14 cellular contexts compared by ENCODE assay signal in genomic region chr1:27774654-27775053, GRCh38. TPM values are rescaled to one million over a fixed set of nuclear protein-coding genes. Genes with fewer than 3 reads are reported as not detected.
DNase-seq lines count a peak whose midpoint lies in the region; ATAC-seq and TF ChIP-seq lines count a peak whose summit lies in the region.
"Had no signal": no experiment of that assay in that cellular context is flagged by ENCODE, and none has a peak within 500 bp of the region (broad histone marks: within the 10 kb centered on the region; RNA-seq: fewer than 3 reads in every experiment).

No MANE protein-coding gene starts in this region.

- H3K9ac ChIP-seq in endocrine pancreas (ENCODE audit: control insufficient read depth, insufficient read depth, low read length), result peak overlapping the region; percentile 48

- peak overlapping the region; percentile 77; the same call in 1 of the 2 replicates for H3K4me3 ChIP-seq in BJ (ENCODE audit: low read depth, low read length)
- peak overlapping the region; percentile 98 for H3K4me3 ChIP-seq in LNCaP clone FGC (ENCODE audit: low read depth, low read length)
- peak overlapping the region; percentile 100 for H3K4me3 ChIP-seq in endocrine pancreas (ENCODE audit: control insufficient read depth, insufficient read depth, low read length)

- H3K36me3 ChIP-seq in BJ (ENCODE audit: control insufficient read depth, insufficient read depth, low read length), result no peaks in the 10 kb centered on the region
- H3K36me3 ChIP-seq in endocrine pancreas (ENCODE audit: control insufficient read depth, insufficient read depth, low read length), result no peaks in the 10 kb centered on the region

- no peak overlapping the region for H3K4me3 Mint-ChIP-seq in osteocyte (ENCODE audit: unreplicated experiment)

- POLR2A ChIA-PET in BJ (lab: Charles Lee), result interaction anchor here (0.6 kb wide), 1 partner anchor 33 kb away, joined by 3 read pairs; no protein-coding TSS in a partner anchor

- no peaks in the 10 kb centered on the region for H3K27me3 Mint-ChIP-seq in osteocyte (ENCODE audit: unreplicated experiment)
- H3K27me3 Mint-ChIP-seq: activated CD4-positive, alpha-beta T cell treated with anti-CD3 and anti-CD28 coated beads, Interleukin-2, amount 10 ng/mL, durations not matched to agents 7 days and 5 days; activated naive CD8-positive, alpha-beta T cell treated with anti-CD3 and anti-CD28 coated beads, Interleukin-2, amount 10 ng/mL, durations not matched to agents 7 days and 5 days had no signal

- no peaks in the 10 kb centered on the region for H3K9me3 Mint-ChIP-seq in osteocyte (ENCODE audit: unreplicated experiment)
- H3K9me3 Mint-ChIP-seq: activated CD4-positive, alpha-beta T cell treated with anti-CD3 and anti-CD28 coated beads, Interleukin-2, amount 10 ng/mL, durations not matched to agents 7 days and 5 days; activated naive CD8-positive, alpha-beta T cell treated with anti-CD3 and anti-CD28 coated beads, Interleukin-2, amount 10 ng/mL, durations not matched to agents 7 days and 5 days; immature natural killer cell; nephron had no signal

- TF ChIP-seq CTCF in BJ (IDR thresholded peaks at IDR 0.05; ENCODE audit: insufficient read depth, low read depth, low read length), result no peak
- TF ChIP-seq CTCF in LNCaP clone FGC (IDR thresholded peaks at IDR 0.05; ENCODE audit: control insufficient read depth, extremely low read depth, insufficient read depth), result no peak
- no peak for TF ChIP-seq CTCF in osteocyte (IDR thresholded peaks at IDR 0.05)

- CTCF ChIA-PET in BJ (lab: Yijun Ruan, JAX), result interaction anchor here (1.1 to 1.9 kb wide), 2 partner anchors 42 to 103 kb away, joined by 3 to 4 read pairs; partner anchors contain the start of gene IFI6

- H3K27ac Mint-ChIP-seq in osteocyte (ENCODE audit: unreplicated experiment), result peak overlapping the region; percentile 97

- H3K27me3 ChIP-seq in BJ (ENCODE audit: control insufficient read depth, insufficient read depth, low read length) (no peaks in the 10 kb centered on the region), endocrine pancreas (ENCODE audit: control insufficient read depth, insufficient read depth, low read length) (no peaks in the 10 kb centered on the region)

- peaks cover 6% of the 10 kb centered on the region for H3K4me1 ChIP-seq in endocrine pancreas (ENCODE audit: control insufficient read depth, insufficient read depth, low read length)

- DNase-seq in BJ (ENCODE audit: low read depth) (no peak), LNCaP clone FGC (ENCODE audit: low read depth) (no peak), osteocyte (ENCODE audit: extremely low spot score, unreplicated experiment) (no peak), HuH-7.5 (ENCODE audit: low spot score) (no peak), NCI-H2107 treated with DMSO at 0.1 percent for 48 hours (lab: John Stamatoyannopoulos, UW; ENCODE audit: unreplicated experiment) (no peak)
- DNase-seq: activated CD4-positive, alpha-beta T cell treated with anti-CD3 and anti-CD28 coated beads, Interleukin-2, amount 10 ng/mL, durations not matched to agents 7 days and 5 days; activated naive CD8-positive, alpha-beta T cell treated with anti-CD3 and anti-CD28 coated beads, Interleukin-2, amount 10 ng/mL, durations not matched to agents 7 days and 5 days; immature natural killer cell; NCI-H1092; stimulated activated naive CD4-positive, alpha-beta T cell treated with Interleukin-2 at 50 U/mL for 16 hours had no signal

- no peaks in the 10 kb centered on the region for H3K9me3 ChIP-seq in endocrine pancreas (ENCODE audit: control insufficient read depth, low read length)

- no peak for ATAC-seq in HG02588 (IDR thresholded peaks at IDR 0.05; ENCODE audit: unreplicated experiment)
- ATAC-seq in HG03139 (IDR thresholded peaks at IDR 0.05; ENCODE audit: unreplicated experiment), result no peak

- peaks cover 23% of the 10 kb centered on the region for H3K4me1 Mint-ChIP-seq in osteocyte (ENCODE audit: unreplicated experiment)

- peaks cover 2% of the 10 kb centered on the region for H3K36me3 Mint-ChIP-seq in osteocyte (ENCODE audit: unreplicated experiment)

RNA-seq across cellular contexts. Expression of gene STX12, which starts 1.6 kb away (rescaled TPM):
- polyA plus RNA-seq in BJ (2011; rRNA removed), result 31.2 and 36.4 TPM in 2 replicates
- 12.2 and 12.3 TPM in 2 replicates for polyA minus RNA-seq in BJ (2011; rRNA and poly(A)+ RNA removed)
- total RNA-seq in osteocyte, result 40.5 and 44.5 TPM in 2 replicates

RNA-seq across cellular contexts. Expression of gene FAM76A, which starts 48.9 kb away (rescaled TPM):
- 3.9 and 5.7 TPM in 2 replicates for polyA plus RNA-seq in BJ (2011; rRNA removed)
- 4.9 and 6.9 TPM in 2 replicates for polyA minus RNA-seq in BJ (2011; rRNA and poly(A)+ RNA removed)
- total RNA-seq in osteocyte, result 12.7 and 15.5 TPM in 2 replicates

RNA-seq across cellular contexts. Expression of gene PPP1R8, which starts 55.9 kb away (rescaled TPM):
- 54.7 and 59.8 TPM in 2 replicates for polyA plus RNA-seq in BJ (2011; rRNA removed)
- polyA minus RNA-seq in BJ (2011; rRNA and poly(A)+ RNA removed), result 44.9 and 77.4 TPM in 2 replicates
- 49.5 and 49.6 TPM in 2 replicates for total RNA-seq in osteocyte
